ENCODE assay signal across 8 cellular contexts in the genomic region with DNA sequence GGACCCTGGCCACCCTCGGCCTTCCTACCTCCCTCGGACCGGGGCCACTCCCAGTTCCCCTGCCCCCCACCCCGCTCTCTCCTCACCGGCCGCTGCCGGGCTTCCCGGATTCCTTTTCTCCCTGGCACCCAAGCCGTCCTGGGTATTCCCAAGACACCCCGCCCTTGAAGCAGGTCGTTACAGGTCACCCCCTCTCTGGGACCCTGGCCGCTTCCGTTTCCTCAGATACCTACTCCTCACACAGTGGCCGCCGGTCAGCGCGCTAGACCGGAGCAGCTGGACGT.
DNase-seq lines count a peak whose midpoint lies in the region; ATAC-seq lines count a peak whose summit lies in the region.

No MANE protein-coding gene starts in this region.

- peak; percentile 4 for ATAC-seq in HG03097 (IDR thresholded peaks at IDR 0.05; ENCODE audit: low FRiP score, unreplicated experiment)

- peak overlapping the region; percentile 94 for H3K9ac ChIP-seq in adipocyte (ENCODE audit: low read length)
- peak overlapping the region; percentile 49 for H3K9ac ChIP-seq in iPS-18a (ENCODE audit: low read length)
- H3K9ac ChIP-seq in stomach smooth muscle (ENCODE audit: low read length in 2 of 2), result peak overlapping the region; percentile 80 to 88

- H3K9me3 ChIP-seq in adipocyte (ENCODE audit: control insufficient read depth, low read length), result no peaks in the 10 kb centered on the region
- no peaks in the 10 kb centered on the region for H3K9me3 ChIP-seq in iPS-18a (ENCODE audit: control insufficient read depth, low read depth, low read length)
- no peaks in the 10 kb centered on the region for H3K9me3 ChIP-seq in stomach smooth muscle (ENCODE audit: control insufficient read depth in 2 of 2, low read length in 2 of 2)

- H3K36me3 ChIP-seq in adipocyte (ENCODE audit: control insufficient read depth, insufficient read depth, low read length, severe bottlenecking), result no peaks in the 10 kb centered on the region
- H3K36me3 ChIP-seq in iPS-18a (ENCODE audit: control insufficient read depth, low read depth, low read length), result no peaks in the 10 kb centered on the region
- H3K36me3 ChIP-seq in stomach smooth muscle (ENCODE audit: control insufficient read depth in 2 of 2, insufficient read depth in 2 of 2, low read length in 2 of 2), result no peaks in the 10 kb centered on the region

- DNase-seq in GM04504 (ENCODE audit: low read depth), result peak; percentile 7
- no peak for DNase-seq in adipocyte (ENCODE audit: low read depth)
- no peak for DNase-seq in GDM1 (lab: John Stamatoyannopoulos, UW)
- no peak for DNase-seq in SIG-M5 treated with dmso at 0.1 percent for 504 hours (lab: John Stamatoyannopoulos, UW; ENCODE audit: unreplicated experiment)
- no peak for DNase-seq in DMS153 treated with DMSO at 0.1 percent for 48 hours (lab: John Stamatoyannopoulos, UW; ENCODE audit: unreplicated experiment)

- no peaks in the 10 kb centered on the region for H3K27me3 ChIP-seq in adipocyte (replicated peaks; ENCODE audit: control insufficient read depth, insufficient read depth, low read length)
- H3K27me3 ChIP-seq in iPS-18a (ENCODE audit: control insufficient read depth, insufficient read depth, low read length), result no peaks in the 10 kb centered on the region
- no peaks in the 10 kb centered on the region for H3K27me3 ChIP-seq in stomach smooth muscle (ENCODE audit: control insufficient read depth in 1 of 2, insufficient read depth in 2 of 2, low read length in 2 of 2)

- no peak overlapping the region for H3K27ac ChIP-seq in iPS-18a (ENCODE audit: low read length)
- H3K27ac ChIP-seq in stomach smooth muscle (ENCODE audit: low read length), result peak overlapping the region; percentile 75

- H3K4me1 ChIP-seq in adipocyte (ENCODE audit: control insufficient read depth, insufficient read depth, low read length), result peaks cover 59% of the 10 kb centered on the region
- peaks cover 10% of the 10 kb centered on the region for H3K4me1 ChIP-seq in iPS-18a (ENCODE audit: control insufficient read depth, low read depth, low read length)
- H3K4me1 ChIP-seq in stomach smooth muscle (ENCODE audit: control insufficient read depth, insufficient read depth, low read length), result peaks cover 22% of the 10 kb centered on the region

- H3K4me3 ChIP-seq in adipocyte (ENCODE audit: low read length) (peak overlapping the region; percentile 94), iPS-18a (ENCODE audit: low read length) (peak overlapping the region; percentile 77), stomach smooth muscle (ENCODE audit: low read length in 2 of 2) (peak overlapping the region; percentile 84 to 89)
